In the genomic region with DNA sequence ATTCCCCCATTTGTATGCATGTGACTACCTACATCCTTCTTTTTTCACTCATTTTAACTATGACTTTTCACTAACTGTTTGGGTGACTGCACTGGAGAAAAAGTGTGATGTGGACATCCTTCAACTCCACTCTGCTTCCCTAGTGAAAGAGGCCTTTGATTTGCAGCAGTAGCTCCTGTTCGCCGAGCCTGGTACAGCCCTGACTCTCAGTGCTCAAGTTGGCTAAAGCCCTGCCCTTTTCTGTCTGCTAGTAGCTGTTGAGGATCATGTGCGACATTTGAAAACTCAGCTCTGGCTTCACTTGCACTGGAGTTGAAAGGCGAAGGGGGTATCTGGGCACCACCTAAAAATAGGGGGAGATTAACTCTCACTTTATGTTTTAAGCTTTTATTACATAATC, we compare ENCODE assay signal across 20 cellular contexts. TPM values are rescaled to one million over a fixed set of nuclear protein-coding genes. Genes with fewer than 3 reads are reported as not detected.
DNase-seq lines count a peak whose midpoint lies in the region; ATAC-seq and TF ChIP-seq lines count a peak whose summit lies in the region.
"Had no signal": no experiment of that assay in that cellular context is flagged by ENCODE, and none has a peak within 500 bp of the region (broad histone marks: within the 10 kb centered on the region; RNA-seq: fewer than 3 reads in every experiment).

No MANE protein-coding gene starts in this region.

- TF ChIP-seq CTCF in thoracic aorta (IDR thresholded peaks at IDR 0.05), result no peak

- intact Hi-C loops in posterior cingulate gyrus (cut with DNase I) (no loop called here), left cardiac atrium (cut with DNase I) (no loop called here)

- no peak for ATAC-seq in thoracic aorta (ENCODE audit: insufficient number of reproducible peaks, low FRiP score, low read depth)
- no peak for ATAC-seq in GM21619 (IDR thresholded peaks at IDR 0.05; ENCODE audit: unreplicated experiment)
- no peak for ATAC-seq in left cardiac atrium
- ATAC-seq: CD8-positive, alpha-beta T cell had no signal

- H3K27me3 ChIP-seq in thoracic aorta (replicated peaks; ENCODE audit: insufficient read depth) (no peaks in the 10 kb centered on the region), H7 (ENCODE audit: control insufficient read depth, insufficient read depth, low read length) (no peaks in the 10 kb centered on the region)

- H3K27ac ChIP-seq in cingulate gyrus (ENCODE audit: low read depth, low read length) (peak overlapping the region; percentile 96), thoracic aorta (peak overlapping the region; percentile 34 to 52)
- H3K27ac ChIP-seq: KMS-11 had no signal

- H3K9me3 ChIP-seq in thoracic aorta, result no peaks in the 10 kb centered on the region

- H3K4me3 ChIP-seq in thoracic aorta (no peak overlapping the region), H7 (ENCODE audit: insufficient read depth, low read depth, low read length) (no peak overlapping the region)

- DNase-seq in inferior parietal cortex (ENCODE audit: extremely low spot score) (peak; percentile 59), posterior cingulate gyrus (peak in 7 of 10 donors; percentile 32 to 95 (median 54)), thoracic aorta (ENCODE audit: low spot score) (no peak), left cardiac atrium (no peak), H7 (no peak)
- DNase-seq in stimulated activated CD4-positive, alpha-beta T cell treated with anti-CD3 and anti-CD28 coated beads, Interleukin-12 subunit alpha, Interleukin-12 subunit beta, amount 100 ng/mL, for 4 hours, result no peak
- DNase-seq: CD8-positive, alpha-beta T cell; DND-41; GDM1; GOT3; HFFc6; NCI-H1092; NCI-H2107; NCI-H345; NCI-H526 treated with DMSO at 0.1 percent for 48 hours; RPMI8226 had no signal

- H3K36me3 ChIP-seq in thoracic aorta (no peaks in the 10 kb centered on the region), H7 (replicated peaks; ENCODE audit: control insufficient read depth, insufficient read depth, low read length) (no peaks in the 10 kb centered on the region)

- H3K4me1 ChIP-seq in thoracic aorta (ENCODE audit: control insufficient read depth in 1 of 2, low read depth in 2 of 2), result peaks cover 27 to 66% of the 10 kb centered on the region in 2 donors

RNA-seq across cellular contexts. Expression of a gene that starts 42.1 kb away (rescaled TPM):
- total RNA-seq in thoracic aorta, result 10 to 100 TPM; 61.5 to 71.5 TPM
- 10 to 100 TPM; 14.7 to 15.8 TPM for total RNA-seq in left cardiac atrium
- total RNA-seq in H7 (2014; rRNA removed; shearing (Covaris generic)), result 0.97 and 1.0 TPM in 2 replicates
- total RNA-seq: CD8-positive, alpha-beta T cell; MCF 10A had no signal

Comparison
In these comparisons a context has a peak if more than half of its experiments do, and no peak if none do; other contexts are left out.
1. DNase-seq: peak in inferior parietal cortex (single experiment) and posterior cingulate gyrus (7 of 10); none in thoracic aorta (single experiment), left cardiac atrium (single experiment), H7 (single experiment) and stimulated activated CD4-positive, alpha-beta T cell treated with anti-CD3 and anti-CD28 coated beads, Interleukin-12 subunit alpha, Interleukin-12 subunit beta, amount 100 ng/mL, for 4 hours (single experiment).